ENCODE assay signal across 2 cellular contexts in genomic region chr7:151497306-151497871, GRCh38.
TF ChIP-seq lines count a peak whose summit lies in the region.

No MANE protein-coding gene starts in this region.

TF ChIP-seq in GM12891, 5 proteins besides CTCF, POLR2A, EP300 and RAD21:
- TF ChIP-seq PAX5 (IDR thresholded peaks at IDR 0.05; ENCODE audit: insufficient read depth, low read length, severe bottlenecking) = no peak
- TF ChIP-seq TAF1 (IDR thresholded peaks at IDR 0.05; ENCODE audit: low read depth, low read length) = no peak
- TF ChIP-seq POLR2AphosphoS5 (IDR thresholded peaks at IDR 0.05; ENCODE audit: low read depth, low read length) = no peak
- TF ChIP-seq SPI1 (IDR thresholded peaks at IDR 0.05; ENCODE audit: low read depth, low read length) = no peak

TF ChIP-seq in K562, 482 proteins besides CTCF, POLR2A, EP300 and RAD21:
- TF ChIP-seq ZNF766 (CRISPR knock-in tag; conservative IDR thresholded peaks at IDR 0.05) (no peak), NR1H2 (CRISPR knock-in tag; IDR thresholded peaks at IDR 0.05) (no peak), CBFB (CRISPR knock-in tag; IDR thresholded peaks at IDR 0.05) (0 out of 2 replicates have a peak, but pooled peaks have one; percentile 30), ZKSCAN1 (IDR thresholded peaks at IDR 0.05; ENCODE audit: low read depth, low read length) (peak; percentile 72; the same call in 1 of the 2 replicates), NCOA4 (IDR thresholded peaks at IDR 0.05; ENCODE audit: partially characterized antibody) (no peak), NR3C1 (CRISPR knock-in tag; IDR thresholded peaks at IDR 0.05) (no peak), TARDBP (IDR thresholded peaks at IDR 0.05) (no peak)
